In the genomic region with DNA sequence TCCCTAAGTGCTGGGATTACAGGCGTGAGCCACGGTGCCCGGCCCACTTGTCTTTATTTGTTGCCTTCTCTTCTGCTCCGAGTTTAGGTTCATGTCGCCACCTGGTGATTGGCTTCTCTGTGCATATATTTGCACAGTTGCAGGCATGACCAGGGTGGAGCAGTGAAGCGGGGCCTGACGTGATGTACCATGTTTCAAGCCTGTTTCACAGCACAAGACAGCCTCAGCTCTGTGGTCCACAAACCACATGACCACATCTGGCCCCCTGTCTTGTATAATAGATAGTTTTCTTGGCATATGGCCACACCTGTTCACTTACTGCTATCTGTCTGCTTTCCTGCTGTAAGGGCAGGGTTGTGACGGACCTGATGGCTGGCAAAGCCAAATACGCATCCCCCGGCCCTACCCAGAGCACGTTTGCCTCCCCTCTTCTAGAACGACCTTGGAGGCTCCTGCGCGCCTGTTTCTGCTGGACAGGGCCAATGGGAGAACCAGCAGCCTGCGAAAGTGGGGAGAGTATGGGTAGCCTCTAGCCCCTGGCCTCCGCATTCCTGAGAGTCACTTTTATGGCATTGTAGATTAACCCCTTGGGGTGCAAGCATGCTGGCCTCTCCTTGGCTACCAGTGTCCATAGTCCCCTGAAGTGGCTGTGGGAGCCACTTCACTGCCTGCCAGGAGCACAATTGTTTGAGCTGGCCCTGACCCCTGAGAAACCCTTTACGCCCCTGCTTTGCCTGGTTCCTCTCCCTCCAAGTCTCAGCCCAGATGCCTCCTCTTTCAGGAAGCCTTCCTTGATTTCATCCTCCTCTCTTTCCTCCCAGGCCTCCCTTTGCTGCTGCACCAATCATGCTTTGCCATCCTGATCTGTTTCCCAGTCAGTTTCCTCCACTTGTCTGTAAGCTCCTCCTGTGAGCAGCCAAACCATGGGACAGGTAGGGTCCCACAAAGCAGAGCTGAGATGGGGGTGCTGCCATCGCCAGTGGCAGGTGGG, we compare ENCODE assay signal across 8 cellular contexts. TPM values are rescaled to one million over a fixed set of nuclear protein-coding genes. Genes with fewer than 3 reads are reported as not detected.
DNase-seq lines count a peak whose midpoint lies in the region; ATAC-seq and TF ChIP-seq lines count a peak whose summit lies in the region.

No MANE protein-coding gene starts in this region.

- H3K4me1 ChIP-seq in lower lobe of right lung = peaks cover 54% of the 10 kb centered on the region

- in situ Hi-C loops in astrocyte of the spinal cord (cut with HindIII; ENCODE audit: low sequenced_read_pairs) = no loop called here

- peak; percentile 34 for TF ChIP-seq CTCF in astrocyte of the spinal cord (IDR thresholded peaks at IDR 0.05; ENCODE audit: low read depth, low read length)
- peak; percentile 26 for TF ChIP-seq CTCF in lower lobe of right lung (IDR thresholded peaks at IDR 0.05)

- peak; percentile 4 for DNase-seq in NCI-H1105 treated with DMSO at 0.1 percent for 48 hours (lab: John Stamatoyannopoulos, UW)
- DNase-seq in NCI-H1105 (lab: John Stamatoyannopoulos, UW) = no peak
- peak; percentile 44 for DNase-seq in NCI-H460 (ENCODE audit: extremely low read depth, low read depth)
- DNase-seq in astrocyte of the spinal cord (ENCODE audit: low read depth, low spot score) = peak; percentile 50
- peak; percentile 71 for DNase-seq in lower lobe of right lung
- DNase-seq in midbrain (lab: John Stamatoyannopoulos, UW) = no peak

- ATAC-seq in GM19397 (IDR thresholded peaks at IDR 0.05; ENCODE audit: unreplicated experiment) (peak; percentile 88), HG03280 (IDR thresholded peaks at IDR 0.05; ENCODE audit: unreplicated experiment) (peak; percentile 83), lower lobe of right lung (peak; percentile 32 to 57)

- H3K9me3 ChIP-seq in lower lobe of right lung = no peaks in the 10 kb centered on the region

- H3K4me3 ChIP-seq in astrocyte of the spinal cord (ENCODE audit: low read depth, low read length) (no peak overlapping the region), lower lobe of right lung (no peak overlapping the region)

- intact Hi-C loops in lower lobe of right lung (cut with DNase I) = no loop called here

- peak overlapping the region; percentile 89 for H3K27ac ChIP-seq in lower lobe of right lung

- no peaks in the 10 kb centered on the region for H3K36me3 ChIP-seq in lower lobe of right lung

- H3K27me3 ChIP-seq in lower lobe of right lung (ENCODE audit: low read depth) = no peaks in the 10 kb centered on the region

RNA-seq across cellular contexts. Expression of gene SH3TC1, which starts 6.0 kb away (rescaled TPM):
- 2.9 and 8.9 TPM in 2 replicates for total RNA-seq in NCI-H460 (2014; rRNA removed; shearing (Covaris generic))
- polyA plus RNA-seq in NCI-H460 (2014; cell fraction: nucleus; rRNA removed) = 2.5 and 9.7 TPM in 2 replicates
- total RNA-seq in lower lobe of right lung = 73.1 TPM

RNA-seq across cellular contexts. Expression of gene ABLIM2, which starts 34.4 kb away (rescaled TPM):
- 2.3 and 3.6 TPM in 2 replicates for total RNA-seq in NCI-H460 (2014; rRNA removed; shearing (Covaris generic))
- 1.2 and 1.3 TPM in 2 replicates for polyA plus RNA-seq in NCI-H460 (2014; cell fraction: nucleus; rRNA removed)
- 5.2 TPM for total RNA-seq in lower lobe of right lung

Comparison
In these comparisons a context has a peak if more than half of its experiments do, and no peak if none do; other contexts are left out.
1. DNase-seq: peak in NCI-H1105 treated with DMSO at 0.1 percent for 48 hours (single experiment), NCI-H460 (single experiment), astrocyte of the spinal cord (single experiment) and lower lobe of right lung (single experiment); none in NCI-H1105 (single experiment) and midbrain (single experiment).
2. Peak in every context shown above with its lines, with median percentiles within 50 percentile points of each other: ATAC-seq.